In the genomic region with DNA sequence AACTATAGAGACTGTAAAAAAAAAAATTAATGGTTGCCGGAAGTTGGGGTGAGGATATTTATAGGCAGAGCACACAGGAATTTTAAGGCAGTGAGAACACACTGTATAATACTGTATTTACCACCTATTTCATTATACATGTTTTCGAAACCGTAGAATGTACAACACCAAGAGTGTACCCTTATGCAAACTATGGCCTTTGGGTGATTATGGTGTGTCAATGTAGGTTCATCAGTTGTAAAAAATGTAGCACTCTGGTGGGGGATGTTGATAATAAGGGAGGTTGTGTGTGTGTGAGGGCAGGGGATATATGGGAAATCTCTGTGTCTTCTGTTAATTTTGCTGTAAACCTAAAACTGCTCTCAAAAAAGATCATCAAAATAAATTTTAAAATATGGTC, we compare ENCODE assay signal across 30 cellular contexts.
"Had no signal": no experiment of that assay in that cellular context is flagged by ENCODE, and none has a peak within 500 bp of the region (broad histone marks: within the 10 kb centered on the region; RNA-seq: fewer than 3 reads in every experiment).

No MANE protein-coding gene starts in this region.

- H3K4me1 Mint-ChIP-seq: activated CD4-positive, alpha-beta memory T cell treated with anti-CD3 and anti-CD28 coated beads, Interleukin-2, amount 10 ng/mL, durations not matched to agents 7 days and 5 days; activated CD4-positive, alpha-beta T cell treated with anti-CD3 and anti-CD28 coated beads, Interleukin-2, amount 10 ng/mL, durations not matched to agents 7 days and 5 days; activated naive CD8-positive, alpha-beta T cell treated with anti-CD3 and anti-CD28 coated beads, Interleukin-2, amount 50 U/mL, for 24 hours had no signal

- H3K27me3 Mint-ChIP-seq: activated CD4-positive, alpha-beta memory T cell treated with anti-CD3 and anti-CD28 coated beads, Interleukin-2, amount 10 ng/mL, durations not matched to agents 7 days and 5 days; activated CD4-positive, alpha-beta T cell treated with anti-CD3 and anti-CD28 coated beads, Interleukin-2, amount 10 ng/mL, durations not matched to agents 7 days and 5 days; activated naive CD8-positive, alpha-beta T cell; activated naive CD8-positive, alpha-beta T cell treated with anti-CD3 and anti-CD28 coated beads, Interleukin-2, amount 50 U/mL, for 24 hours; activated T-cell treated with anti-CD3 and anti-CD28 coated beads, Interleukin-2, amount 50 U/mL, for 24 hours; effector memory CD8-positive, alpha-beta T cell had no signal

- H3K9me3 ChIP-seq: adrenal gland, body of pancreas, esophagus squamous epithelium, gastroesophageal sphincter had no signal

- H3K27me3 ChIP-seq: adrenal gland, body of pancreas, esophagus squamous epithelium, gastroesophageal sphincter had no signal

- DNase-seq: activated CD4-positive, alpha-beta memory T cell treated with anti-CD3 and anti-CD28 coated beads, Interleukin-2, amount 10 ng/mL, durations not matched to agents 7 days and 5 days; activated CD4-positive, alpha-beta T cell treated with anti-CD3 and anti-CD28 coated beads for 1 hour; activated CD4-positive, alpha-beta T cell treated with anti-CD3 and anti-CD28 coated beads for 4 hours; activated CD4-positive, alpha-beta T cell treated with anti-CD3 and anti-CD28 coated beads, Interleukin-2, amount 10 ng/mL, durations not matched to agents 7 days and 5 days; activated CD4-positive, alpha-beta T cell treated with anti-CD3 and anti-CD28 coated beads, Interleukin-2, amount 50 U/mL, for 4 hours; activated CD8-positive, alpha-beta memory T cell treated with anti-CD3 and anti-CD28 coated beads, Interleukin-2, amount 50 U/mL, for 48 hours; activated gamma-delta T cell; activated naive CD4-positive, alpha-beta T cell; activated naive CD4-positive, alpha-beta T cell treated with anti-CD3 and anti-CD28 coated beads, Interleukin-2, amount 50 U/mL, for 16 hours; activated naive CD8-positive, alpha-beta T cell treated with anti-CD3 and anti-CD28 coated beads, Interleukin-2, amount 50 U/mL, for 24 hours; activated T-cell treated with anti-CD3 and anti-CD28 coated beads for 4 hours; activated T-cell treated with anti-CD3 and anti-CD28 coated beads, Interleukin-2, amount 50 U/mL, for 24 hours; activated T-cell treated with anti-CD3 and anti-CD28 coated beads, Interleukin-2, amount 50 U/mL, for 72 hours; adrenal gland; amygdala; aorta; body of pancreas; caudate nucleus; cortex of kidney; dermis blood vessel endothelial cell; effector CD4-positive, alpha-beta T cell; effector memory CD8-positive, alpha-beta T cell; esophagus squamous epithelium; foreskin melanocyte; T-helper 2 cell had no signal

- H3K36me3 Mint-ChIP-seq: activated naive CD8-positive, alpha-beta T cell had no signal

- H3K27ac Mint-ChIP-seq: activated CD4-positive, alpha-beta memory T cell treated with anti-CD3 and anti-CD28 coated beads, Interleukin-2, amount 10 ng/mL, durations not matched to agents 7 days and 5 days; activated CD4-positive, alpha-beta T cell treated with anti-CD3 and anti-CD28 coated beads, Interleukin-2, amount 10 ng/mL, durations not matched to agents 7 days and 5 days; activated naive CD8-positive, alpha-beta T cell; activated naive CD8-positive, alpha-beta T cell treated with anti-CD3 and anti-CD28 coated beads, Interleukin-2, amount 50 U/mL, for 24 hours; activated T-cell treated with anti-CD3 and anti-CD28 coated beads, Interleukin-2, amount 50 U/mL, for 24 hours; effector memory CD8-positive, alpha-beta T cell had no signal

- H3K4me3 ChIP-seq: adrenal gland, body of pancreas, esophagus squamous epithelium, gastroesophageal sphincter had no signal

- FAIRE-seq: colon, endothelial cell of umbilical vein had no signal

- ATAC-seq: activated naive CD8-positive, alpha-beta T cell treated with anti-CD3 and anti-CD28 coated beads, Interleukin-2, amount 50 U/mL, for 24 hours; activated T-cell treated with anti-CD3 and anti-CD28 coated beads, Interleukin-2, amount 50 U/mL, for 72 hours; body of pancreas; effector memory CD8-positive, alpha-beta T cell; gastroesophageal sphincter had no signal

- H3K4me1 ChIP-seq: adrenal gland, body of pancreas, esophagus squamous epithelium, gastroesophageal sphincter had no signal

- H3K36me3 ChIP-seq: adrenal gland, esophagus squamous epithelium, gastroesophageal sphincter had no signal

- H3K27ac ChIP-seq: adrenal gland, body of pancreas, epithelial cell of prostate, esophagus squamous epithelium, gastroesophageal sphincter had no signal

- H3K4me3 Mint-ChIP-seq: activated CD4-positive, alpha-beta memory T cell treated with anti-CD3 and anti-CD28 coated beads, Interleukin-2, amount 10 ng/mL, durations not matched to agents 7 days and 5 days; activated CD4-positive, alpha-beta T cell treated with anti-CD3 and anti-CD28 coated beads, Interleukin-2, amount 10 ng/mL, durations not matched to agents 7 days and 5 days; activated naive CD8-positive, alpha-beta T cell; activated naive CD8-positive, alpha-beta T cell treated with anti-CD3 and anti-CD28 coated beads, Interleukin-2, amount 50 U/mL, for 24 hours; activated T-cell treated with anti-CD3 and anti-CD28 coated beads, Interleukin-2, amount 50 U/mL, for 24 hours; activated T-cell treated with anti-CD3 and anti-CD28 coated beads, Interleukin-2, amount 50 U/mL, for 72 hours; effector memory CD8-positive, alpha-beta T cell had no signal
